In genomic region chr22:23306438-23306921, GRCh38 we compare ENCODE assay signal across 10 cellular contexts.
DNase-seq lines count a peak whose midpoint lies in the region; TF ChIP-seq lines count a peak whose summit lies in the region.
"Had no signal": no experiment of that assay in that cellular context is flagged by ENCODE, and none has a peak within 500 bp of the region (broad histone marks: within the 10 kb centered on the region; RNA-seq: fewer than 3 reads in every experiment).

No MANE protein-coding gene starts in this region.

- no peak for TF ChIP-seq CTCF in coronary artery (IDR thresholded peaks at IDR 0.05)
- TF ChIP-seq CTCF in suprapubic skin (IDR thresholded peaks at IDR 0.05), result no peak

- CTCF ChIA-PET in activated CD4-positive, alpha-beta T cell treated with anti-CD3 and anti-CD28 coated beads, Interleukin-2, amount 10 ng/mL, durations not matched to agents 7 days and 5 days (lab: Charles Lee), result no interaction called here

- peak overlapping the region; percentile 83 to 98 for H3K27ac ChIP-seq in coronary artery
- H3K27ac ChIP-seq in suprapubic skin, result peak overlapping the region; percentile 71

- no peaks in the 10 kb centered on the region for H3K27me3 Mint-ChIP-seq in activated CD4-positive, alpha-beta T cell treated with anti-CD3 and anti-CD28 coated beads, Interleukin-2, amount 10 ng/mL, durations not matched to agents 24 days and 14 days
- H3K27me3 Mint-ChIP-seq in activated CD4-positive, alpha-beta T cell treated with anti-CD3 and anti-CD28 coated beads, Interleukin-2, amount 10 ng/mL, durations not matched to agents 7 days and 5 days, result no peaks in the 10 kb centered on the region

- H3K4me3 Mint-ChIP-seq in activated CD4-positive, alpha-beta T cell treated with anti-CD3 and anti-CD28 coated beads, Interleukin-2, amount 10 ng/mL, durations not matched to agents 24 days and 14 days, result no peak overlapping the region
- H3K4me3 Mint-ChIP-seq in activated CD4-positive, alpha-beta T cell treated with anti-CD3 and anti-CD28 coated beads, Interleukin-2, amount 10 ng/mL, durations not matched to agents 7 days and 5 days, result no peak overlapping the region

- no peaks in the 10 kb centered on the region for H3K9me3 Mint-ChIP-seq in activated CD4-positive, alpha-beta T cell treated with anti-CD3 and anti-CD28 coated beads, Interleukin-2, amount 10 ng/mL, durations not matched to agents 24 days and 14 days
- H3K9me3 Mint-ChIP-seq in activated CD4-positive, alpha-beta T cell treated with anti-CD3 and anti-CD28 coated beads, Interleukin-2, amount 10 ng/mL, durations not matched to agents 7 days and 5 days, result no peaks in the 10 kb centered on the region

- H3K4me1 Mint-ChIP-seq in activated CD4-positive, alpha-beta T cell treated with anti-CD3 and anti-CD28 coated beads, Interleukin-2, amount 10 ng/mL, durations not matched to agents 24 days and 14 days, result no peaks in the 10 kb centered on the region
- H3K4me1 Mint-ChIP-seq in activated CD4-positive, alpha-beta T cell treated with anti-CD3 and anti-CD28 coated beads, Interleukin-2, amount 10 ng/mL, durations not matched to agents 7 days and 5 days, result no peaks in the 10 kb centered on the region

- WGBS in suprapubic skin, result 86% methylated on average over 11 of the region's 11 CpGs

- H3K36me3 ChIP-seq in suprapubic skin, result peaks cover 19% of the 10 kb centered on the region
- H3K36me3 ChIP-seq: pancreas had no signal

- H3K9me3 ChIP-seq in suprapubic skin, result no peaks in the 10 kb centered on the region
- H3K9me3 ChIP-seq: pancreas had no signal

- H3K27me3 ChIP-seq in suprapubic skin, result no peaks in the 10 kb centered on the region
- H3K27me3 ChIP-seq: pancreas had no signal

- intact Hi-C loops in activated CD4-positive, alpha-beta T cell treated with anti-CD3 and anti-CD28 coated beads, Interleukin-2, amount 10 ng/mL, durations not matched to agents 24 days and 14 days (cut with micrococcal nuclease), result no loop called here

- peak; percentile 31 for DNase-seq in LHCN-M2 (ENCODE audit: low read depth)
- peak; percentile 80 for DNase-seq in coronary artery (ENCODE audit: low spot score)
- peak; percentile 4 for DNase-seq in kidney glomerular epithelial cell (lab: John Stamatoyannopoulos, UW)
- DNase-seq in suprapubic skin (ENCODE audit: low spot score in 2 of 2), result peak in 1 of 2 donors; percentile 69
- DNase-seq in activated CD4-positive, alpha-beta T cell treated with anti-CD3 and anti-CD28 coated beads, Interleukin-2, amount 10 ng/mL, durations not matched to agents 24 days and 14 days, result no peak
- no peak for DNase-seq in UCSD-AML1 (lab: John Stamatoyannopoulos, UW; ENCODE audit: unreplicated experiment)
- DNase-seq in activated CD4-positive, alpha-beta T cell treated with anti-CD3 and anti-CD28 coated beads, Interleukin-2, amount 10 ng/mL, durations not matched to agents 7 days and 5 days, result no peak
- DNase-seq in D341Med (ENCODE audit: low spot score), result no peak
- DNase-seq: RPMI8226 had no signal

- POLR2A ChIA-PET in activated CD4-positive, alpha-beta T cell treated with anti-CD3 and anti-CD28 coated beads, Interleukin-2, amount 10 ng/mL, durations not matched to agents 7 days and 5 days (lab: Charles Lee), result no interaction called here

- peak overlapping the region; percentile 70 for H3K4me3 ChIP-seq in coronary artery
- no peak overlapping the region for H3K4me3 ChIP-seq in suprapubic skin
- H3K4me3 ChIP-seq: pancreas had no signal

- H3K27ac Mint-ChIP-seq in activated CD4-positive, alpha-beta T cell treated with anti-CD3 and anti-CD28 coated beads, Interleukin-2, amount 10 ng/mL, durations not matched to agents 24 days and 14 days, result no peak overlapping the region
- no peak overlapping the region for H3K27ac Mint-ChIP-seq in activated CD4-positive, alpha-beta T cell treated with anti-CD3 and anti-CD28 coated beads, Interleukin-2, amount 10 ng/mL, durations not matched to agents 7 days and 5 days

- TF ChIP-seq POLR2A in suprapubic skin (IDR thresholded peaks at IDR 0.05), result no peak

- H3K36me3 Mint-ChIP-seq in activated CD4-positive, alpha-beta T cell treated with anti-CD3 and anti-CD28 coated beads, Interleukin-2, amount 10 ng/mL, durations not matched to agents 24 days and 14 days (ENCODE audit: low read depth), result peaks cover 2% of the 10 kb centered on the region
- peaks cover 4% of the 10 kb centered on the region for H3K36me3 Mint-ChIP-seq in activated CD4-positive, alpha-beta T cell treated with anti-CD3 and anti-CD28 coated beads, Interleukin-2, amount 10 ng/mL, durations not matched to agents 7 days and 5 days (ENCODE audit: low read depth)

- H3K4me1 ChIP-seq in suprapubic skin, result peaks cover 6% of the 10 kb centered on the region
- H3K4me1 ChIP-seq: pancreas had no signal

- TF ChIP-seq EP300 in suprapubic skin (IDR thresholded peaks at IDR 0.05), result no peak

Comparison
In these comparisons a context has a peak if more than half of its experiments do, and no peak if none do; other contexts are left out.
1. DNase-seq: peak in LHCN-M2 (single experiment), coronary artery (single experiment) and kidney glomerular epithelial cell (single experiment); none in activated CD4-positive, alpha-beta T cell treated with anti-CD3 and anti-CD28 coated beads, Interleukin-2, amount 10 ng/mL, durations not matched to agents 24 days and 14 days (single experiment), UCSD-AML1 (single experiment), activated CD4-positive, alpha-beta T cell treated with anti-CD3 and anti-CD28 coated beads, Interleukin-2, amount 10 ng/mL, durations not matched to agents 7 days and 5 days (single experiment) and D341Med (single experiment).